In the genomic region with DNA sequence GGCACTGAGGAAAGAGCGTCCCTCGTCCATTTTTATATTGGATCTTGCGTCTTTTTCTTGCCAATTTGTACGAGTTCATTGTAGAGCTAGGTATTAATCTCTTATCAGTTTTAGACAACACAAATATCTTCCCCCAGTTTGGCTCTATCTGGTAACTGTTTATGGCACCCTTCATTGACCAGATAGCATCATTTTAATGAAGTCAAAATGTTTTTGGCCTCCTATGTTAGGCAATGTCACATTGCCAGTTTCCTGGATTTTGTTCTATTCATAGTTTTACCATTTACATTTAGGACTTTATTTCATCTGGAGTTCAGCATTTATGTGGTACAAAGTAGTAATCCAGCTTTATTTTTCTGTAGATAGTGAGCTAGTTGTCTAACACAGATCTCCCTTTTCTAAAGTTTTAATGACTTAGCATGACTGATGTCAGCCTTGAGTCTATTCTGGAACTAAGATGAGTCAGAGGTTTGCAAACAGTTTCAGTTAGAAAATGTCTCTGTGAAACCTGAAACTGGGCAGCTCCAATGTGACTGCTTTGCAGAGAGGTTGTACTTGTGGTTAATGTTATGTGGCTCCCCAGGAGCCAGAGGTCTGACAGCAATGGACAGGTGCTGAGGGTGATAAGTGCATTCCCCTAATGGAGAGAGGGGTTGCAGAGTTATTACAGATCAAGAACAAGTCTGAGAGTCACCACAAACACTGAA, we compare ENCODE assay signal across 1 cellular context.
TF ChIP-seq lines count a peak whose summit lies in the region.

No MANE protein-coding gene starts in this region.

TF ChIP-seq in K562, 482 proteins besides CTCF, POLR2A, EP300 and RAD21 (continued from another document and continues in another):
- TF ChIP-seq NR2C2 (CRISPR knock-in tag; IDR thresholded peaks at IDR 0.05) = no peak
- TF ChIP-seq NR2C2 (tag; IDR thresholded peaks at IDR 0.05) = peak; percentile 56; the same call in 1 of the 2 replicates
- TF ChIP-seq TAF1 (IDR thresholded peaks at IDR 0.05; ENCODE audit: control insufficient read depth, extremely low read depth, insufficient read depth, low read length, severe bottlenecking) = peak; percentile 51
- TF ChIP-seq CCNT2 (IDR thresholded peaks at IDR 0.05; ENCODE audit: borderline replicate concordance, extremely low read depth, insufficient read length, low read depth, low read length) = peak; percentile 67
- TF ChIP-seq POLR2AphosphoS5 (IDR thresholded peaks at IDR 0.05; ENCODE audit: control insufficient read depth, insufficient read depth, low read depth, low read length) = peak; percentile 92
- peak; percentile 90 for TF ChIP-seq SOX6 (IDR thresholded peaks at IDR 0.05)
- peak; percentile 68 for TF ChIP-seq CREM (IDR thresholded peaks at IDR 0.05; ENCODE audit: low read depth)
- TF ChIP-seq LEF1 (IDR thresholded peaks at IDR 0.05) = peak; percentile 96
- no peak for TF ChIP-seq BRCA1 (IDR thresholded peaks at IDR 0.05)
- TF ChIP-seq BRCA1 (CRISPR knock-in tag; IDR thresholded peaks at IDR 0.05) = no peak
- TF ChIP-seq PRPF4 (IDR thresholded peaks at IDR 0.05; ENCODE audit: insufficient read depth, low read depth, low read length, poor library complexity, severe bottlenecking) = no peak
- TF ChIP-seq NFIC (IDR thresholded peaks at IDR 0.05) = peak; percentile 70
- TF ChIP-seq PHB2 (IDR thresholded peaks at IDR 0.05; ENCODE audit: low read depth) = peak; percentile 46; the same call in 1 of the 2 replicates
- peak; percentile 86; the same call in 1 of the 2 replicates for TF ChIP-seq BACH1 (tag; IDR thresholded peaks at IDR 0.05)
- no peak for TF ChIP-seq ZFX (CRISPR knock-in tag; IDR thresholded peaks at IDR 0.05)
- TF ChIP-seq, protein P1, sequence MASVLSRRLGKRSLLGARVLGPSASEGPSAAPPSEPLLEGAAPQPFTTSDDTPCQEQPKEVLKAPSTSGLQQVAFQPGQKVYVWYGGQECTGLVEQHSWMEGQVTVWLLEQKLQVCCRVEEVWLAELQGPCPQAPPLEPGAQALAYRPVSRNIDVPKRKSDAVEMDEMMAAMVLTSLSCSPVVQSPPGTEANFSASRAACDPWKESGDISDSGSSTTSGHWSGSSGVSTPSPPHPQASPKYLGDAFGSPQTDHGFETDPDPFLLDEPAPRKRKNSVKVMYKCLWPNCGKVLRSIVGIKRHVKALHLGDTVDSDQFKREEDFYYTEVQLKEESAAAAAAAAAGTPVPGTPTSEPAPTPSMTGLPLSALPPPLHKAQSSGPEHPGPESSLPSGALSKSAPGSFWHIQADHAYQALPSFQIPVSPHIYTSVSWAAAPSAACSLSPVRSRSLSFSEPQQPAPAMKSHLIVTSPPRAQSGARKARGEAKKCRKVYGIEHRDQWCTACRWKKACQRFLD (CRISPR knock-in tag; IDR thresholded peaks at IDR 0.05) = no peak
- TF ChIP-seq TOE1 (IDR thresholded peaks at IDR 0.05; ENCODE audit: borderline replicate concordance) = peak; percentile 33; the same call in 1 of the 2 replicates
- TF ChIP-seq TOE1 (CRISPR knock-in tag; IDR thresholded peaks at IDR 0.05; ENCODE audit: borderline replicate concordance, low read depth) = no peak
- TF ChIP-seq, protein P2, sequence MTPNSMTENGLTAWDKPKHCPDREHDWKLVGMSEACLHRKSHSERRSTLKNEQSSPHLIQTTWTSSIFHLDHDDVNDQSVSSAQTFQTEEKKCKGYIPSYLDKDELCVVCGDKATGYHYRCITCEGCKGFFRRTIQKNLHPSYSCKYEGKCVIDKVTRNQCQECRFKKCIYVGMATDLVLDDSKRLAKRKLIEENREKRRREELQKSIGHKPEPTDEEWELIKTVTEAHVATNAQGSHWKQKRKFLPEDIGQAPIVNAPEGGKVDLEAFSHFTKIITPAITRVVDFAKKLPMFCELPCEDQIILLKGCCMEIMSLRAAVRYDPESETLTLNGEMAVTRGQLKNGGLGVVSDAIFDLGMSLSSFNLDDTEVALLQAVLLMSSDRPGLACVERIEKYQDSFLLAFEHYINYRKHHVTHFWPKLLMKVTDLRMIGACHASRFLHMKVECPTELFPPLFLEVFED (CRISPR knock-in tag; conservative IDR thresholded peaks at IDR 0.05) = 0 out of 2 replicates have a peak, but pooled peaks have one; percentile 15
- TF ChIP-seq FOS (IDR thresholded peaks at IDR 0.05; ENCODE audit: extremely low read depth, insufficient read length) = peak; percentile 48
- TF ChIP-seq ATF3 (IDR thresholded peaks at IDR 0.05) = peak; percentile 96
- peak; percentile 86; the same call in 1 of the 2 replicates for TF ChIP-seq ATF3 (CRISPR knock-in tag; conservative IDR thresholded peaks at IDR 0.05)
- peak; percentile 74 for TF ChIP-seq ZNF584 (CRISPR knock-in tag; IDR thresholded peaks at IDR 0.05; ENCODE audit: low read depth)
- TF ChIP-seq ZFP1 (CRISPR knock-in tag; IDR thresholded peaks at IDR 0.05) = no peak
- TF ChIP-seq ZNF224 (CRISPR knock-in tag; IDR thresholded peaks at IDR 0.05) = no peak
- peak; percentile 19; the same call in 1 of the 2 replicates for TF ChIP-seq BHLHE40 (IDR thresholded peaks at IDR 0.05; ENCODE audit: low read length)
- peak; percentile 90; the same call in 1 of the 2 replicates for TF ChIP-seq ESRRA (IDR thresholded peaks at IDR 0.05; ENCODE audit: borderline replicate concordance, low read depth)
- peak; percentile 97 for TF ChIP-seq DPF2 (IDR thresholded peaks at IDR 0.05)
- 0 out of 2 replicates have a peak, but pooled peaks have one; percentile 52 for TF ChIP-seq RUNX1 (IDR thresholded peaks at IDR 0.05; ENCODE audit: low read depth)
- peak; percentile 89 for TF ChIP-seq ATF7 (IDR thresholded peaks at IDR 0.05)
- TF ChIP-seq NFXL1 (CRISPR knock-in tag; IDR thresholded peaks at IDR 0.05) = peak; percentile 89; the same call in 1 of the 2 replicates
- 0 out of 2 replicates have a peak, but pooled peaks have one; percentile 36 for TF ChIP-seq CEBPB (tag; IDR thresholded peaks at IDR 0.05)
- no peak for TF ChIP-seq ZNF274 (IDR thresholded peaks at IDR 0.05; ENCODE audit: borderline replicate concordance, low read depth, low read length)
- TF ChIP-seq CBX3 (IDR thresholded peaks at IDR 0.05; ENCODE audit: borderline replicate concordance in 1 of 2, low read length in 2 of 2) = peak in 1 of 2 experiments; percentile 58; a peak in 1 of 3 replicates
- TF ChIP-seq NEUROD1 (IDR thresholded peaks at IDR 0.05; ENCODE audit: borderline replicate concordance, low read depth, low read length, partially characterized antibody) = peak; percentile 31
- peak; percentile 38; the same call in 1 of the 2 replicates for TF ChIP-seq EHMT2 (IDR thresholded peaks at IDR 0.05)
- TF ChIP-seq MEIS2 (IDR thresholded peaks at IDR 0.05; ENCODE audit: partially characterized antibody) = peak; percentile 96
- TF ChIP-seq MITF (IDR thresholded peaks at IDR 0.05) = peak; percentile 70
- peak; percentile 93 for TF ChIP-seq MEF2A (IDR thresholded peaks at IDR 0.05; ENCODE audit: control insufficient read depth, low read depth, low read length)
- TF ChIP-seq ATF1 (CRISPR knock-in tag; IDR thresholded peaks at IDR 0.05) = no peak
- peak; percentile 64; the same call in 1 of the 2 replicates for TF ChIP-seq ATF1 (tag; IDR thresholded peaks at IDR 0.05)
- no peak for TF ChIP-seq RBBP5 (IDR thresholded peaks at IDR 0.05; ENCODE audit: borderline replicate concordance, insufficient read depth, low read length, poor library complexity, severe bottlenecking)
- peak; percentile 43; the same call in 1 of the 2 replicates for TF ChIP-seq L3MBTL2 (IDR thresholded peaks at IDR 0.05)
- peak; percentile 97 for TF ChIP-seq TEAD4 (IDR thresholded peaks at IDR 0.05; ENCODE audit: low read length)
- TF ChIP-seq TEAD4 (CRISPR knock-in tag; IDR thresholded peaks at IDR 0.05; ENCODE audit: borderline replicate concordance) = no peak
- TF ChIP-seq NONO (IDR thresholded peaks at IDR 0.05; ENCODE audit: low read depth in 2 of 2, low read length in 1 of 2) = 0 out of 4 replicates have a peak, but pooled peaks of 1 of the 2 experiments have one; percentile 15
- no peak for TF ChIP-seq HNRNPLL (IDR thresholded peaks at IDR 0.05; ENCODE audit: low read depth, low read length, poor library complexity, severe bottlenecking)
- peak; percentile 77; the same call in 1 of the 2 replicates for TF ChIP-seq ZNF589 (CRISPR knock-in tag; IDR thresholded peaks at IDR 0.05; ENCODE audit: low read depth)
- peak; percentile 37; the same call in 1 of the 2 replicates for TF ChIP-seq ZBTB7A (IDR thresholded peaks at IDR 0.05; ENCODE audit: borderline replicate concordance, control insufficient read depth, low read depth, low read length)
- TF ChIP-seq ZNF318 (IDR thresholded peaks at IDR 0.05; ENCODE audit: borderline replicate concordance in 1 of 2, low read depth in 1 of 2) = peak in 1 of 2 experiments; percentile 63; a peak in 1 of 4 replicates
- TF ChIP-seq MTA2 (IDR thresholded peaks at IDR 0.05; ENCODE audit: low read depth) = peak; percentile 89
- peak in 1 of 2 experiments; percentile 20; a peak in 1 of 4 replicates for TF ChIP-seq MAZ (CRISPR knock-in tag; conservative IDR thresholded peaks at IDR 0.05 in 1 of 2, IDR thresholded peaks at IDR 0.05 in 1 of 2)
- TF ChIP-seq BCL6 (CRISPR knock-in tag; IDR thresholded peaks at IDR 0.05) = no peak
